Comparison of ENCODE assay signal across 8 cellular contexts in the genomic region with DNA sequence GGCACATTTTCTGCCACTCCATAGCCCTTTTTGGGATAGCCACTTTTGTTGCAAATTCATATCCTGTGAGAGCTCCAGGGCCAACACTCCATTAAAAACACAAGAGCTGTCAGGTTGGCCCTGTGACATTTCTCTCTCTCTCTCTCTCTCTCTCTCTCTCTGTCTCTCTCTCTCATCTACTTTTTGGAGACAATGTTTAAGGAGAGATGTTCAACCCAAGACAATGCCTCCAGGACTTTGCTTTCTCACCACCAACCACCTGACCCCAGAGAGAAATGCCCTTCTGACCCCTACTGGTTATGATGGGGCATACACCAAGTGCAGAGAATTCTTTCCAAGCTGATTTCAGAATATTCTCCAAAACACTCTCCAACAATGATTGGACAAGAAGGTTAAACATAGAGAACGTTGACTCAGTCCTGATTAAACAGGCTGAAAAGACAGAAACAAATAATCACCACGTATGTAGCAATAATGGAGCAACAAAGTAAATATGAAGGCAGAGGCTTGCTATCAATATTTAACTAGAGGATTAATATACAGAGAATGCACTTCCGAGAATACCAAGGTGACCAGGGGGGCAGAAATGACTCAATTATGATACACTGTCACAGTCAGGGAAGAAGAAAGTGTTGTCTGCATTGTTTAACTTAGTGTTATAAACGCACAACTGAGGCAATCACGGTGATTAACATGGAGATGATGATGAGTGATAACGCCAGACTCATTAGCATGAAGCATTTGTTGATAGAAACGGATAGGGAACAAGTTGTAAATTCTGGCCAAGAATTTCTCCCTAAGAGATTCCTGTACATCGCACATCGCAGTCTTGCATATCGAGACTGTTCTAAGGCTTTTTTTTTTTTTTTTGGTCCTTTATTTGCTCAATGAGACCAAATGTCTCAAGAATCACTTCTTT.
A peak's percentile ranks its signal among the peaks of the same experiment; 100 is the strongest.
DNase-seq lines count a peak whose midpoint lies in the region; ATAC-seq, FAIRE-seq and TF ChIP-seq lines count a peak whose summit lies in the region.

No MANE protein-coding gene starts in this region.

- H3K4me1 ChIP-seq in astrocyte (ENCODE audit: insufficient read depth, low read length), result peaks cover 19% of the 10 kb centered on the region

- H3K4me1 Mint-ChIP-seq in astrocyte (ENCODE audit: low read depth, unreplicated experiment), result peaks cover 18% of the 10 kb centered on the region

- no peaks in the 10 kb centered on the region for H3K79me2 ChIP-seq in astrocyte (ENCODE audit: insufficient read depth, low read length)

- no peak overlapping the region for H2AFZ ChIP-seq in astrocyte (ENCODE audit: low read depth, low read length)

- ATAC-seq in HG02870 (IDR thresholded peaks at IDR 0.05; ENCODE audit: unreplicated experiment) (peak; percentile 76), left lobe of liver (peak; percentile 92)

- peak; percentile 81 for DNase-seq in AG10803 (ENCODE audit: low read depth)
- peak; percentile 8 for DNase-seq in NCI-H226
- DNase-seq in astrocyte (ENCODE audit: low read depth), result peak; percentile 70
- peak; percentile 50 for DNase-seq in left lobe of liver (ENCODE audit: low spot score)
- DNase-seq in NCI-H510A treated with DMSO at 0.1 percent for 48 hours (lab: John Stamatoyannopoulos, UW), result no peak
- no peak for DNase-seq in coronary artery (ENCODE audit: low spot score)

- no peak overlapping the region for H3K4me3 ChIP-seq in AG10803 (ENCODE audit: low read length)
- no peak overlapping the region for H3K4me3 ChIP-seq in GM12875 (ENCODE audit: low read depth, low read length)
- no peak overlapping the region for H3K4me3 ChIP-seq in astrocyte (ENCODE audit: insufficient read depth, low read depth, low read length)
- no peak overlapping the region for H3K4me3 ChIP-seq in coronary artery

- no peaks in the 10 kb centered on the region for H3K36me3 ChIP-seq in astrocyte (ENCODE audit: insufficient read depth, low read length)

- peaks cover 2% of the 10 kb centered on the region for H3K9me3 Mint-ChIP-seq in astrocyte (ENCODE audit: unreplicated experiment)

- H3K27me3 Mint-ChIP-seq in astrocyte (ENCODE audit: low read depth, unreplicated experiment), result peaks cover 3% of the 10 kb centered on the region

- no peaks in the 10 kb centered on the region for H3K9me3 ChIP-seq in astrocyte (ENCODE audit: insufficient read depth, low read depth, low read length)

- H3K27me3 ChIP-seq in astrocyte (ENCODE audit: insufficient read depth, low read length), result no peaks in the 10 kb centered on the region

- H3K4me3 Mint-ChIP-seq in astrocyte (ENCODE audit: unreplicated experiment), result no peak overlapping the region

- H3K36me3 Mint-ChIP-seq in astrocyte (ENCODE audit: low read depth, unreplicated experiment), result no peaks in the 10 kb centered on the region

- peak; percentile 92 for FAIRE-seq in astrocyte (lab: Jason Lieb, UNC)

- H3K27ac ChIP-seq in astrocyte (ENCODE audit: low read depth, low read length), result peak overlapping the region; percentile 36
- H3K27ac ChIP-seq in coronary artery, result peak overlapping the region in 1 of 2 donors; percentile 49

- TF ChIP-seq CTCF in AG10803 (conservative IDR thresholded peaks at IDR 0.05; ENCODE audit: low read length) (peak; percentile 76), GM12875 (IDR thresholded peaks at IDR 0.05; ENCODE audit: borderline replicate concordance, insufficient read depth, low read depth, low read length) (peak; percentile 60), astrocyte (IDR thresholded peaks at IDR 0.05; ENCODE audit: insufficient read depth, low read depth, low read length) (peak; percentile 53), coronary artery (IDR thresholded peaks at IDR 0.05) (no peak)

- H4K20me1 ChIP-seq in astrocyte (ENCODE audit: insufficient read depth, low read length), result no peaks in the 10 kb centered on the region

- H3K9ac ChIP-seq in astrocyte (ENCODE audit: low read length), result no peak overlapping the region

- peak overlapping the region; percentile 47 for H3K4me2 ChIP-seq in astrocyte (ENCODE audit: low read length)

- no peak overlapping the region for H3K27ac Mint-ChIP-seq in astrocyte (ENCODE audit: unreplicated experiment)

Comparison
In these comparisons a context has a peak if more than half of its experiments do, and no peak if none do; other contexts are left out.
1. DNase-seq: peak in AG10803 (single experiment), NCI-H226 (single experiment), astrocyte (single experiment) and left lobe of liver (single experiment); none in NCI-H510A treated with DMSO at 0.1 percent for 48 hours (single experiment) and coronary artery (single experiment).